27 cellular contexts compared by ENCODE assay signal in genomic region chrX:43808231-43808630, GRCh38.
"Had no signal": no experiment of that assay in that cellular context is flagged by ENCODE, and none has a peak within 500 bp of the region (broad histone marks: within the 10 kb centered on the region; RNA-seq: fewer than 3 reads in every experiment).

No MANE protein-coding gene starts in this region.

- H3K27me3 ChIP-seq: foreskin keratinocyte, gastrocnemius medialis had no signal

- ATAC-seq: activated CD4-positive, CD25-positive, alpha-beta regulatory T cell treated with anti-CD3 and anti-CD28 coated beads, Interleukin-2, amount 50 U/mL, for 24 hours; activated CD8-positive, alpha-beta T cell treated with anti-CD3 and anti-CD28 coated beads for 36 hours; activated T-cell treated with anti-CD3 and anti-CD28 coated beads, Interleukin-2, amount 50 U/mL, for 4 hours; activated T-helper 17 cell treated with anti-CD3 and anti-CD28 coated beads, Interleukin-2, amount 50 U/mL, for 72 hours; esophagus mucosa; foreskin keratinocyte; gastrocnemius medialis; heart right ventricle; T-cell had no signal

- DNase-seq: activated B cell treated with CpG ODN at 0.5 μM for 24 hours; activated CD4-positive, alpha-beta T cell treated with anti-CD3 and anti-CD28 coated beads for 48 hours; activated CD4-positive, alpha-beta T cell treated with anti-CD3 and anti-CD28 coated beads, Interleukin-2, amount 50 U/mL, for 1 hour; activated CD4-positive, alpha-beta T cell treated with anti-CD3 and anti-CD28 coated beads, Interleukin-2, amount 50 U/mL, for 48 hours; activated CD8-positive, alpha-beta memory T cell treated with anti-CD3 and anti-CD28 coated beads for 24 hours; activated CD8-positive, alpha-beta T cell treated with anti-CD3 and anti-CD28 coated beads for 36 hours; activated effector memory CD4-positive, alpha-beta T cell treated with Interleukin-2 at 50 U/mL for 16 hours; activated gamma-delta T cell treated with Interleukin-2 at 50 U/mL for 16 hours; activated naive CD4-positive, alpha-beta T cell treated with anti-CD3 and anti-CD28 coated beads, Interleukin-2, amount 50 U/mL, for 16 hours; activated naive CD4-positive, alpha-beta T cell treated with Interleukin-2 at 50 U/mL for 16 hours; activated T-cell treated with anti-CD3 and anti-CD28 coated beads, Interleukin-2, amount 50 U/mL, for 4 hours; amygdala; aorta; dorsolateral prefrontal cortex; effector memory CD4-positive, alpha-beta T cell; endodermal cell; foreskin keratinocyte; gastrocnemius medialis; heart right ventricle; SW 1271; T-cell; T1000; WERI-Rb-1 had no signal

- H3K4me1 ChIP-seq: foreskin keratinocyte had no signal

- H3K4me3 ChIP-seq: coronary artery, dorsolateral prefrontal cortex, gastrocnemius medialis, heart right ventricle had no signal

- H3K27ac ChIP-seq: dorsolateral prefrontal cortex, foreskin keratinocyte, WERI-Rb-1 had no signal

- H3K36me3 ChIP-seq: gastrocnemius medialis, heart right ventricle, WERI-Rb-1 had no signal

- H3K9me3 ChIP-seq: gastrocnemius medialis, heart right ventricle had no signal
